18 cellular contexts compared by ENCODE assay signal in genomic region chr16:18049454-18050133, GRCh38.
DNase-seq lines count a peak whose midpoint lies in the region; ATAC-seq, FAIRE-seq and TF ChIP-seq lines count a peak whose summit lies in the region.
"Had no signal": no experiment of that assay in that cellular context is flagged by ENCODE, and none has a peak within 500 bp of the region (broad histone marks: within the 10 kb centered on the region; RNA-seq: fewer than 3 reads in every experiment).

No MANE protein-coding gene starts in this region.

- no peak for TF ChIP-seq POLR2A in esophagus muscularis mucosa (IDR thresholded peaks at IDR 0.05; ENCODE audit: low read depth)

- 60% methylated on average over 7 of the region's 7 CpGs for WGBS in esophagus muscularis mucosa

- TF ChIP-seq EP300 in esophagus muscularis mucosa (IDR thresholded peaks at IDR 0.05), result no peak

- no peaks in the 10 kb centered on the region for H3K4me1 ChIP-seq in esophagus muscularis mucosa
- peaks cover 3 to 16% of the 10 kb centered on the region in 2 donors for H3K4me1 ChIP-seq in mucosa of rectum (ENCODE audit: control insufficient read depth in 2 of 2, insufficient read depth in 2 of 2, low read length in 2 of 2)
- H3K4me1 ChIP-seq in kidney (ENCODE audit: control insufficient read depth in 1 of 2, insufficient read depth in 1 of 2, low read depth in 1 of 2, low read length in 2 of 2), result no peaks in the 10 kb centered on the region

- no peak for TF ChIP-seq CTCF in esophagus muscularis mucosa (IDR thresholded peaks at IDR 0.05)
- no peak for TF ChIP-seq CTCF in kidney (IDR thresholded peaks at IDR 0.05; ENCODE audit: borderline replicate concordance, extremely low read depth, insufficient read depth)

- H3K9me3 ChIP-seq in esophagus muscularis mucosa (no peaks in the 10 kb centered on the region), mucosa of rectum (ENCODE audit: control insufficient read depth in 2 of 2, low read length in 2 of 2) (no peaks in the 10 kb centered on the region), kidney (ENCODE audit: control insufficient read depth in 1 of 2, low read length in 2 of 2) (no peaks in the 10 kb centered on the region)

- no peak overlapping the region for H3K27ac ChIP-seq in esophagus muscularis mucosa (replicated peaks in 1 of 4)
- H3K27ac ChIP-seq in mucosa of rectum (ENCODE audit: low read depth in 2 of 2, low read length in 2 of 2), result peak overlapping the region; percentile 66 to 75
- H3K27ac ChIP-seq in kidney (ENCODE audit: low read depth in 2 of 2, low read length in 2 of 2), result no peak overlapping the region

- FAIRE-seq in kidney (lab: Jason Lieb, UNC), result no peak
- FAIRE-seq: GM12891, GM18507 had no signal

- no peaks in the 10 kb centered on the region for H3K36me3 ChIP-seq in esophagus muscularis mucosa
- H3K36me3 ChIP-seq in mucosa of rectum (ENCODE audit: control insufficient read depth in 2 of 2, insufficient read depth in 2 of 2, low read length in 2 of 2), result no peaks in the 10 kb centered on the region
- no peaks in the 10 kb centered on the region for H3K36me3 ChIP-seq in kidney (ENCODE audit: control insufficient read depth in 1 of 2, insufficient read depth in 2 of 2, low read length in 2 of 2)

- H3K9ac ChIP-seq in mucosa of rectum (ENCODE audit: low read depth in 1 of 2, low read length in 2 of 2) (no peak overlapping the region), kidney (ENCODE audit: low read length in 2 of 2) (no peak overlapping the region)

- peak; percentile 81 for ATAC-seq in left colon
- no peak for ATAC-seq in GM19395 (IDR thresholded peaks at IDR 0.05; ENCODE audit: unreplicated experiment)
- ATAC-seq: GM23338, HCT116 had no signal

- no peak overlapping the region for H3K4me3 ChIP-seq in esophagus muscularis mucosa
- no peak overlapping the region for H3K4me3 ChIP-seq in mucosa of rectum (ENCODE audit: low read length in 2 of 2)
- H3K4me3 ChIP-seq in kidney (ENCODE audit: low read length in 2 of 2), result no peak overlapping the region
- H3K4me3 ChIP-seq: GM23338 had no signal

- DNase-seq in esophagus muscularis mucosa (ENCODE audit: extremely low spot score), result peak; percentile 78
- no peak for DNase-seq in left colon
- no peak for DNase-seq in kidney
- DNase-seq in KBM-7, result no peak
- DNase-seq: C1 segment of cervical spinal cord; Calu3; CD4-positive, alpha-beta memory T cell; COR-L47; DMS53; DMS79 treated with DMSO at 0.1 percent for 48 hours; GF-D8; H9 had no signal

- in situ Hi-C loops in KBM-7 (cut with MboI; ENCODE audit: low pct_unique_long_range_greater_than_20kb, low sequenced_read_pairs), result no loop called here

- H3K27me3 ChIP-seq in esophagus muscularis mucosa, result no peaks in the 10 kb centered on the region
- no peaks in the 10 kb centered on the region for H3K27me3 ChIP-seq in mucosa of rectum (ENCODE audit: control insufficient read depth in 2 of 2, insufficient read depth in 2 of 2, low read length in 2 of 2)

- intact Hi-C loops in esophagus muscularis mucosa (cut with DNase I), result no loop called here
- intact Hi-C loops in left colon (cut with DNase I, micrococcal nuclease), result no loop called here
- intact Hi-C loops in kidney (cut with DNase I), result no loop called here

Comparison
In these comparisons a context has a peak if more than half of its experiments do, and no peak if none do; other contexts are left out.
1. H3K27ac ChIP-seq: peak in mucosa of rectum (2 of 2); none in esophagus muscularis mucosa (0 of 4) and kidney (0 of 2).